ENCODE assay signal across 27 cellular contexts in genomic region chr7:112596981-112597380, GRCh38.
"Had no signal": no experiment of that assay in that cellular context is flagged by ENCODE, and none has a peak within 500 bp of the region (broad histone marks: within the 10 kb centered on the region; RNA-seq: fewer than 3 reads in every experiment).

No MANE protein-coding gene starts in this region.

- ATAC-seq: left lobe of liver; mucosa of descending colon; natural killer cell treated with Interleukin-12 subunit alpha and Interleukin-12 subunit beta and Interleukin-15 and Interleukin-18, amount 100 ng/mL, for 72 hours; pancreas; right lobe of liver; stimulated activated effector memory CD8-positive, alpha-beta T cell treated with anti-CD3 and anti-CD28 coated beads, Interleukin-12 subunit alpha, Interleukin-12 subunit beta, amount 100 ng/mL, for 72 hours had no signal

- H3K4me1 ChIP-seq: pancreas, right lobe of liver, testis, tibial artery, upper lobe of left lung had no signal

- H3K4me1 Mint-ChIP-seq: memory B cell; naive B cell; stimulated activated effector memory CD8-positive, alpha-beta T cell treated with anti-CD3 and anti-CD28 coated beads, Interleukin-12 subunit alpha, Interleukin-12 subunit beta, amount 100 ng/mL, for 72 hours had no signal

- H3K79me2 ChIP-seq: hepatocyte had no signal

- H3K27me3 ChIP-seq: dorsolateral prefrontal cortex, gastrocnemius medialis, heart left ventricle, hepatocyte, neutrophil, pancreas, right lobe of liver, testis, tibial artery, upper lobe of left lung had no signal

- H3K27ac Mint-ChIP-seq: memory B cell; mesothelial cell of epicardium; naive B cell; natural killer cell treated with Interleukin-12 subunit alpha and Interleukin-12 subunit beta and Interleukin-15 and Interleukin-18, amount 100 ng/mL, for 72 hours; stimulated activated effector memory CD8-positive, alpha-beta T cell treated with anti-CD3 and anti-CD28 coated beads, Interleukin-12 subunit alpha, Interleukin-12 subunit beta, amount 100 ng/mL, for 72 hours had no signal

- H3K9me3 ChIP-seq: gastrocnemius medialis, heart left ventricle, mucosa of descending colon, neutrophil, pancreas, right lobe of liver, testis, tibial artery, upper lobe of left lung had no signal

- DNase-seq: cerebellar nuclear complex; cortex of kidney; dorsolateral prefrontal cortex; effector CD4-positive, alpha-beta T cell; gastrocnemius medialis; heart left ventricle; kidney; mucosa of descending colon; naive B cell; pancreas; right lobe of liver; stimulated activated CD4-positive, alpha-beta T cell treated with anti-CD3 and anti-CD28 coated beads, Interleukin-2, amount 100 ng/mL, for 24 hours; stimulated activated CD4-positive, alpha-beta T cell treated with anti-CD3 and anti-CD28 coated beads, Interleukin-4, amount 100 ng/mL, for 24 hours; stimulated activated naive CD4-positive, alpha-beta T cell treated with Interleukin-2 at 50 U/mL for 16 hours; substantia nigra; testis; tibial artery; upper lobe of left lung had no signal

- H2AFZ ChIP-seq: hepatocyte had no signal

- H3K9me3 Mint-ChIP-seq: memory B cell; stimulated activated effector memory CD8-positive, alpha-beta T cell treated with anti-CD3 and anti-CD28 coated beads, Interleukin-12 subunit alpha, Interleukin-12 subunit beta, amount 100 ng/mL, for 72 hours had no signal

- H3K36me3 Mint-ChIP-seq: memory B cell; mesothelial cell of epicardium; naive B cell; natural killer cell treated with Interleukin-12 subunit alpha and Interleukin-12 subunit beta and Interleukin-15 and Interleukin-18, amount 100 ng/mL, for 72 hours; stimulated activated effector memory CD8-positive, alpha-beta T cell treated with anti-CD3 and anti-CD28 coated beads, Interleukin-12 subunit alpha, Interleukin-12 subunit beta, amount 100 ng/mL, for 72 hours had no signal

- H3K36me3 ChIP-seq: gastrocnemius medialis, heart left ventricle, neutrophil, pancreas, right lobe of liver, tibial artery, upper lobe of left lung had no signal

- H3K27me3 Mint-ChIP-seq: memory B cell had no signal

- H3K27ac ChIP-seq: dorsolateral prefrontal cortex, gastrocnemius medialis, heart left ventricle, neutrophil, pancreas, right lobe of liver, testis, tibial artery, upper lobe of left lung had no signal

- H3K4me3 Mint-ChIP-seq: memory B cell; mesothelial cell of epicardium; naive B cell; natural killer cell treated with Interleukin-12 subunit alpha and Interleukin-12 subunit beta and Interleukin-15 and Interleukin-18, amount 100 ng/mL, for 72 hours; neural crest cell; stimulated activated effector memory CD8-positive, alpha-beta T cell treated with anti-CD3 and anti-CD28 coated beads, Interleukin-12 subunit alpha, Interleukin-12 subunit beta, amount 100 ng/mL, for 72 hours had no signal

- H3K4me3 ChIP-seq: dorsolateral prefrontal cortex, gastrocnemius medialis, heart left ventricle, hepatocyte, lung, mucosa of descending colon, pancreas, right lobe of liver, testis, tibial artery, upper lobe of left lung had no signal

- H3K4me2 ChIP-seq: hepatocyte had no signal
